In the genomic region with DNA sequence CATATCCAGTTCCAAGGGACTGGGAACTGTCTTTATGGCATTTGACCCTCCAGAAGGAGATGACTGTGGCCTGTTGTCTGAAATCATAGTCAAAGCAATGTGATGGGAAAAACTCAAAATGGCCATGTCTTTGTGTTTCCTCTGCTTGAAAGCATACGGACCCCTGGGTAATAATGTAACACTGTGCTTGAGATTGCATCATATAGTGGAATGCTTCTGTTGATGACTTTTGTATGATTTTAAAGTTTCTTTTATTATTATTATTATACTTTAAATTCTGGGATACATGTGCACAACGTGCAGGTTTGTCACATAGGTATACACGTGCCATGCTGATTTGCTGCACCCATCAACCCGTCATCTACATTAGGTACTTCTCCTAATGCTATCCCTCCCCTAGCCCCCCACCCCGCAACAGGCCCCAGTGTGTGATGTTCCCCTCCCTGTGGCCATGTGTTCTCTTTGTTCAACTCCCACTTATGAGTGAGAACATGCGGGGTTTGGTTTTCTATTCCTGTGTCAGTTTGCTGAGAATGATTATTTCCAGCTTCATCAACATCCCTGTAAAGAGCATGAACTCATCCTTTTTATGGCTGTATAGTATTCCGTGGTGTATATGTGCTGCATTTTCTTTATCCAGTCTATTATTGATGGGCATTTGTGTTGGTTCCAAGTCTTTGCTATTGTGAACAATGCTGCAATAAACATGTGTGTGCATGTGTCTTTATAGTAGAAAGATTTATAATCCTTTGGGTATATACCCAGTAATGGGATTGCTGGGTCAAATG, we compare ENCODE assay signal across 4 cellular contexts. TPM values are rescaled to one million over a fixed set of nuclear protein-coding genes. Genes with fewer than 3 reads are reported as not detected.
"Had no signal": no experiment of that assay in that cellular context is flagged by ENCODE, and none has a peak within 500 bp of the region (broad histone marks: within the 10 kb centered on the region; RNA-seq: fewer than 3 reads in every experiment).

No MANE protein-coding gene starts in this region.

RNA-seq across cellular contexts. Expression of a gene that starts 13.5 kb away (rescaled TPM):
- total RNA-seq: cardiac muscle cell, SJCRH30 had no signal
- polyA plus RNA-seq: cardiac muscle cell had no signal

RNA-seq across cellular contexts. Expression of a gene that starts 39.8 kb away (rescaled TPM):
- total RNA-seq: NCI-H460, SJCRH30 had no signal
- polyA plus RNA-seq: cardiac muscle cell had no signal

RNA-seq across cellular contexts. Expression of a gene that starts 44.4 kb away (rescaled TPM):
- total RNA-seq: NCI-H460, RPMI7951, SJCRH30 had no signal
- polyA plus RNA-seq: cardiac muscle cell had no signal
